8 cellular contexts compared by ENCODE assay signal in genomic region chr17:16419074-16419928, GRCh38. TPM values are rescaled to one million over a fixed set of nuclear protein-coding genes. Genes with fewer than 3 reads are reported as not detected.
A peak's percentile ranks its signal among the peaks of the same experiment; 100 is the strongest.
DNase-seq lines count a peak whose midpoint lies in the region; ATAC-seq and TF ChIP-seq lines count a peak whose summit lies in the region.

No MANE protein-coding gene starts in this region.

- no peaks in the 10 kb centered on the region for H3K27me3 Mint-ChIP-seq in central memory CD8-positive, alpha-beta T cell
- no peaks in the 10 kb centered on the region for H3K27me3 Mint-ChIP-seq in nephron (ENCODE audit: low read depth)

- H3K4me3 Mint-ChIP-seq in central memory CD8-positive, alpha-beta T cell = peak overlapping the region; percentile 96
- no peak overlapping the region for H3K4me3 Mint-ChIP-seq in nephron

- H3K9me3 Mint-ChIP-seq in central memory CD8-positive, alpha-beta T cell = no peaks in the 10 kb centered on the region
- no peaks in the 10 kb centered on the region for H3K9me3 Mint-ChIP-seq in nephron

- 56 to 68% (median 59%) methylated on average over 7 to 8 of the region's 8 CpGs for WGBS in spleen, 5 donors

- no peak overlapping the region for H3K4me3 ChIP-seq in spleen

- peak overlapping the region; percentile 80 for H3K27ac Mint-ChIP-seq in central memory CD8-positive, alpha-beta T cell (ENCODE audit: low read depth)
- peak overlapping the region; percentile 2 to 26 (median 7) for H3K27ac Mint-ChIP-seq in nephron

- no peaks in the 10 kb centered on the region for H3K9me3 ChIP-seq in spleen

- peaks cover 68% of the 10 kb centered on the region for H3K36me3 Mint-ChIP-seq in central memory CD8-positive, alpha-beta T cell (ENCODE audit: insufficient read depth)
- H3K36me3 Mint-ChIP-seq in nephron (ENCODE audit: low read depth) = no peaks in the 10 kb centered on the region

- peaks cover 0 to 70% (median 63%) of the 10 kb centered on the region in 6 donors for H3K36me3 ChIP-seq in spleen

- TF ChIP-seq POLR2A in spleen (IDR thresholded peaks at IDR 0.05) = no peak

- H3K27me3 ChIP-seq in spleen (replicated peaks in 1 of 7) = no peaks in the 10 kb centered on the region

- H3K4me1 Mint-ChIP-seq in central memory CD8-positive, alpha-beta T cell = peaks cover 55% of the 10 kb centered on the region
- peaks cover 7% of the 10 kb centered on the region for H3K4me1 Mint-ChIP-seq in nephron

- TF ChIP-seq CTCF in nephron (IDR thresholded peaks at IDR 0.05; ENCODE audit: unreplicated experiment in 3 of 3) (no peak), spleen (IDR thresholded peaks at IDR 0.05 in 8 of 11, conservative IDR thresholded peaks at IDR 0.05 in 3 of 11) (no peak)

- DNase-seq in T-helper 22 cell (ENCODE audit: low read depth) (peak; percentile 54), left colon (no peak), spleen (no peak), SKM-1 (lab: John Stamatoyannopoulos, UW; ENCODE audit: unreplicated experiment) (no peak)
- no peak for DNase-seq in central memory CD8-positive, alpha-beta T cell (ENCODE audit: low spot score in 2 of 2)

- H3K27ac ChIP-seq in spleen = peak overlapping the region in 3 of 8 donors; percentile 95 to 96 (median 96)

- peaks cover 24 to 62% (median 48%) of the 10 kb centered on the region in 6 donors for H3K4me1 ChIP-seq in spleen

- intact Hi-C loops in left colon (cut with DNase I, micrococcal nuclease) (no loop called here), spleen (cut with DNase I; ENCODE audit: low total_unique reads) (loop anchor here (10.0 kb wide), 1 partner anchor 54 kb away; no protein-coding TSS in a partner anchor)

- ATAC-seq in GM18873 (IDR thresholded peaks at IDR 0.05; ENCODE audit: low FRiP score, unreplicated experiment) (peak; percentile 41), HG03280 (IDR thresholded peaks at IDR 0.05; ENCODE audit: unreplicated experiment) (peak; percentile 31), left colon (no peak)
- ATAC-seq in central memory CD8-positive, alpha-beta T cell (replicated peaks; ENCODE audit: extremely low read depth, poor library complexity, severe bottlenecking) = no peak

RNA-seq across cellular contexts. Expression of gene TRPV2, which starts 3.9 kb away (rescaled TPM):
- total RNA-seq in left colon (1 to 10 TPM; 4.4 to 9.2 TPM), spleen (10 to 100 TPM; 44.8 to 85.7 (median 50.2) TPM)
- polyA plus RNA-seq in spleen = 10 to 100 TPM; 37.0 to 61.3 (median 55.0) TPM

RNA-seq across cellular contexts. Expression of gene UBB, which starts 38.4 kb away (rescaled TPM):
- total RNA-seq in left colon (1,000 to 10,000 TPM; 1,117 to 1,930 TPM), spleen (1,000 to 10,000 TPM in 5 of 7 donors, 100 to 1,000 TPM in 2; 822 to 1,795 (median 1,121) TPM)
- 100 to 1,000 TPM; 697 to 951 (median 938) TPM for polyA plus RNA-seq in spleen

Comparison
In these comparisons a context has a peak if more than half of its experiments do, and no peak if none do; other contexts are left out.
1. ATAC-seq: peak in GM18873 (single experiment) and HG03280 (single experiment); none in central memory CD8-positive, alpha-beta T cell (single experiment) and left colon (single experiment).
2. RNA of gene TRPV2, which starts 3.9 kb away (total RNA-seq): 44.8 to 85.7 TPM in spleen; 4.4 to 9.2 TPM in left colon; every median in the first group is over 4 times any median in the second.